ENCODE assay signal across 19 cellular contexts in the genomic region with DNA sequence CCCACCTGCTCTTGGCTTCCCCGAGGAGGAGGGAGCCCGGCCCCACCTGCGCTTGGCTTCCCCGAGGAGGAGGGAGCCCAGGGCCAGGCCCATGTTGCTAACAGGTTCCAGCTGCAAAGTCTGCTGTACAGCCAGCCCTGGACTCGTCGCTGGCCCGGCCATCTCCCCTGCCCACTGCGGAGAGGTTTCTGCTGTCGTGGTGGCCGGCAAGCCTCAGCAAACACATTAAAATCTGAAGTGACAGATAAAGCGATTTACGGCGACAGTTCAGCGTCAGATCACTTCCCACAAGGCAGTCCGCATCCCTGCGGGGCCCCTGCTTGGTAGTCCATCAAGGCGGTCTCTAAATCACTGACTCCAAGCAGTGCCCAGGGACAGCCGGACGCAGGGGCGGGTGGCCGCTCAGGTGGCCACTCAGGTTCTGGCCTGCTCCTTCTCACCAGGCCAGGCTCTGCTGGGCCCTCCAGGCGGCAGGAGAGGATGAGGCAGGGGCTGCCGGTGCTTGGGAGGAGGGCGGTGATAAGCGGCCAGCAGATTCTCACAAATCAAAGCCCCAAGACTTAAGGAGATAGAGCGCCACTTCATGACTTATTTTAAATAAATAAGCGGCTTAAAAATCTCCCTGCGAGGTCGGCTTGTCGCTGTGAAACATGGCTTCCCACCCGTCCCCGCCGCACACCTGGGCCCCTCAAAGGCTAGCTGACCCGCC. TPM values are rescaled to one million over a fixed set of nuclear protein-coding genes. Genes with fewer than 3 reads are reported as not detected.
DNase-seq lines count a peak whose midpoint lies in the region; ATAC-seq and TF ChIP-seq lines count a peak whose summit lies in the region.
"Had no signal": no experiment of that assay in that cellular context is flagged by ENCODE, and none has a peak within 500 bp of the region (broad histone marks: within the 10 kb centered on the region; RNA-seq: fewer than 3 reads in every experiment).

No MANE protein-coding gene starts in this region.

- no peak for TF ChIP-seq CTCF in nephron (IDR thresholded peaks at IDR 0.05; ENCODE audit: unreplicated experiment in 3 of 3)

- POLR2A ChIA-PET in HEK293T (lab: Yijun Ruan, JAX) = no interaction called here

- H3K9me3 Mint-ChIP-seq in nephron = no peaks in the 10 kb centered on the region
- H3K9me3 Mint-ChIP-seq: CD4-positive, alpha-beta memory T cell; GM23338; HFFc6; IgD-negative memory B cell had no signal

- H3K4me3 Mint-ChIP-seq in nephron = no peak overlapping the region
- H3K4me3 Mint-ChIP-seq: CD4-positive, alpha-beta memory T cell; GM23338; HFFc6; T-helper 17 cell had no signal

- H3K4me1 Mint-ChIP-seq in nephron = peaks cover 21% of the 10 kb centered on the region

- CTCF ChIA-PET in HEK293T (lab: Yijun Ruan, JAX) = no interaction called here

- peaks cover 33% of the 10 kb centered on the region for H3K27me3 Mint-ChIP-seq in nephron (ENCODE audit: low read depth)
- H3K27me3 Mint-ChIP-seq: CD4-positive, alpha-beta memory T cell; T-helper 17 cell had no signal

- DNase-seq in NCI-H1417 (lab: John Stamatoyannopoulos, UW) = peak; percentile 67 to 89 (median 77)
- no peak for DNase-seq in NCI-H1417 treated with DMSO at 0.1 percent for 48 hours (lab: John Stamatoyannopoulos, UW)
- no peak for DNase-seq in HEK293T (ENCODE audit: extremely low spot score)
- peak; percentile 83 for DNase-seq in SK-N-DZ (ENCODE audit: low spot score)
- no peak for DNase-seq in NK-92 (lab: John Stamatoyannopoulos, UW; ENCODE audit: unreplicated experiment)
- DNase-seq: Calu3; CD4-positive, alpha-beta memory T cell; DMS79 treated with DMSO at 0.1 percent for 48 hours; HFFc6; NCI-H1105 treated with DMSO at 0.1 percent for 48 hours; NCI-H2081 treated with DMSO at 0.1 percent for 48 hours; NCI-H446; SHP77 treated with DMSO at 0.1 percent for 48 hours; T-helper 17 cell had no signal

- ATAC-seq in HG02840 (IDR thresholded peaks at IDR 0.05; ENCODE audit: low FRiP score, unreplicated experiment) (no peak), GM18502 (IDR thresholded peaks at IDR 0.05; ENCODE audit: poor library complexity, unreplicated experiment) (no peak)
- ATAC-seq: GM23338, T-helper 17 cell had no signal

- H3K27ac Mint-ChIP-seq in nephron = peak overlapping the region in 2 of 3 experiments; percentile 50 to 53
- H3K27ac Mint-ChIP-seq: GM23338, HFFc6, IgD-negative memory B cell, T-helper 17 cell had no signal

- no peaks in the 10 kb centered on the region for H3K36me3 Mint-ChIP-seq in nephron (ENCODE audit: low read depth)
- H3K36me3 Mint-ChIP-seq: CD4-positive, alpha-beta memory T cell; IgD-negative memory B cell had no signal

TF ChIP-seq in HEK293T, 16 proteins besides CTCF, POLR2A, EP300 and RAD21:
- TF ChIP-seq L3MBTL2 (conservative IDR thresholded peaks at IDR 0.05) = no peak
- peak; percentile 78 for TF ChIP-seq PKNOX1 (IDR thresholded peaks at IDR 0.05)

RNA-seq across cellular contexts. Expression of gene MACROD1, which starts 21.2 kb away (rescaled TPM):
- polyA plus RNA-seq in SK-N-DZ (2014; cell fraction: cytosol; rRNA removed) = 94.8 and 105 TPM in 2 replicates
- polyA plus RNA-seq in SK-N-DZ (2014; cell fraction: nucleus; rRNA removed) = 242 and 318 TPM in 2 replicates

RNA-seq across cellular contexts. Expression of gene STIP1, which starts 41.2 kb away (rescaled TPM):
- 397 and 406 TPM in 2 replicates for polyA plus RNA-seq in SK-N-DZ (2014; cell fraction: cytosol; rRNA removed)
- 211 and 259 TPM in 2 replicates for polyA plus RNA-seq in SK-N-DZ (2014; cell fraction: nucleus; rRNA removed)

Comparison
In these comparisons a context has a peak if more than half of its experiments do, and no peak if none do; other contexts are left out.
1. DNase-seq: peak in NCI-H1417 (3 of 3) and SK-N-DZ (single experiment); none in NCI-H1417 treated with DMSO at 0.1 percent for 48 hours (single experiment), HEK293T (single experiment) and NK-92 (single experiment).